1 cellular context compared by ENCODE assay signal in genomic region chr17:82204831-82205719, GRCh38.
TF ChIP-seq lines count a peak whose summit lies in the region.

No MANE protein-coding gene starts in this region.

TF ChIP-seq in K562, 482 proteins besides CTCF, POLR2A, EP300 and RAD21 (continued from another document and continues in another):
- no peak for TF ChIP-seq TRIM25 (IDR thresholded peaks at IDR 0.05; ENCODE audit: borderline replicate concordance)
- no peak for TF ChIP-seq DLX4 (CRISPR knock-in tag; IDR thresholded peaks at IDR 0.05)
- no peak for TF ChIP-seq PML (IDR thresholded peaks at IDR 0.05; ENCODE audit: low read length)
- no peak for TF ChIP-seq ZNF274 (IDR thresholded peaks at IDR 0.05; ENCODE audit: borderline replicate concordance, low read depth, low read length)
- no peak for TF ChIP-seq ELF2 (CRISPR knock-in tag; IDR thresholded peaks at IDR 0.05)
- peak; percentile 94 for TF ChIP-seq FOSL1 (tag; conservative IDR thresholded peaks at IDR 0.05)
- peak; percentile 49 for TF ChIP-seq ARID1B (IDR thresholded peaks at IDR 0.05)
- TF ChIP-seq ZBTB1 (CRISPR knock-in tag; IDR thresholded peaks at IDR 0.05; ENCODE audit: borderline replicate concordance, low read depth): 0 out of 2 replicates have a peak, but pooled peaks have one; percentile 27
- TF ChIP-seq IRF1 (CRISPR knock-in tag; IDR thresholded peaks at IDR 0.05; ENCODE audit: borderline replicate concordance): no peak
- no peak for TF ChIP-seq YBX1 (IDR thresholded peaks at IDR 0.05)
- peak; percentile 51; the same call in 1 of the 2 replicates for TF ChIP-seq JUN (IDR thresholded peaks at IDR 0.05; ENCODE audit: borderline replicate concordance, low read depth, low read length)
- no peak for TF ChIP-seq JUN (CRISPR knock-in tag; IDR thresholded peaks at IDR 0.05; ENCODE audit: borderline replicate concordance)
- no peak for TF ChIP-seq KLF10 (CRISPR knock-in tag; IDR thresholded peaks at IDR 0.05)
- TF ChIP-seq C11orf30 (IDR thresholded peaks at IDR 0.05; ENCODE audit: low read depth): peak; percentile 50
- no peak for TF ChIP-seq ZBTB9 (CRISPR knock-in tag; IDR thresholded peaks at IDR 0.05)
- TF ChIP-seq TFAP4 (CRISPR knock-in tag; IDR thresholded peaks at IDR 0.05; ENCODE audit: borderline replicate concordance): no peak
- TF ChIP-seq ARHGAP35 (IDR thresholded peaks at IDR 0.05; ENCODE audit: partially characterized antibody): no peak
- TF ChIP-seq SMARCA4 (IDR thresholded peaks at IDR 0.05): peak; percentile 58
- no peak for TF ChIP-seq PHF20 (IDR thresholded peaks at IDR 0.05; ENCODE audit: partially characterized antibody)
- no peak for TF ChIP-seq ZFP30 (CRISPR knock-in tag; IDR thresholded peaks at IDR 0.05; ENCODE audit: borderline replicate concordance)
- peak; percentile 88 for TF ChIP-seq JUND (IDR thresholded peaks at IDR 0.05; ENCODE audit: borderline replicate concordance, low read depth, low read length)
- peak; percentile 61; the same call in 1 of the 3 replicates for TF ChIP-seq JUND (tag; IDR thresholded peaks at IDR 0.05; ENCODE audit: borderline replicate concordance, low read depth, low read length)
- no peak for TF ChIP-seq CEBPZ (IDR thresholded peaks at IDR 0.05; ENCODE audit: borderline replicate concordance, low read depth, low read length)
- no peak for TF ChIP-seq ZNF12 (CRISPR knock-in tag; IDR thresholded peaks at IDR 0.05)
- TF ChIP-seq CREB3 (tag; conservative IDR thresholded peaks at IDR 0.05; ENCODE audit: low read depth): no peak
- no peak for TF ChIP-seq HEY1 (CRISPR knock-in tag; IDR thresholded peaks at IDR 0.05; ENCODE audit: borderline replicate concordance)
- TF ChIP-seq FOS (IDR thresholded peaks at IDR 0.05; ENCODE audit: extremely low read depth, insufficient read length): peak; percentile 41
- TF ChIP-seq CBFA2T3 (IDR thresholded peaks at IDR 0.05): peak; percentile 55
- peak; percentile 46; the same call in 1 of the 2 replicates for TF ChIP-seq ZNF592 (IDR thresholded peaks at IDR 0.05)
- no peak for TF ChIP-seq FOXJ2 (tag; IDR thresholded peaks at IDR 0.05)
- no peak for TF ChIP-seq POLR2G (IDR thresholded peaks at IDR 0.05; ENCODE audit: low read depth, low read length)
- TF ChIP-seq ZNF140 (CRISPR knock-in tag; IDR thresholded peaks at IDR 0.05): no peak
- TF ChIP-seq NFE2 (IDR thresholded peaks at IDR 0.05; ENCODE audit: low read depth): no peak
- TF ChIP-seq ATF3 (IDR thresholded peaks at IDR 0.05): peak; percentile 83
- no peak for TF ChIP-seq ATF3 (CRISPR knock-in tag; conservative IDR thresholded peaks at IDR 0.05)
- no peak for TF ChIP-seq ZNF75A (CRISPR knock-in tag; IDR thresholded peaks at IDR 0.05)
- no peak for TF ChIP-seq ZNF644 (tag; IDR thresholded peaks at IDR 0.05; ENCODE audit: low read depth)
- no peak for TF ChIP-seq TEAD2 (tag; IDR thresholded peaks at IDR 0.05)
- no peak for TF ChIP-seq TCFL5 (CRISPR knock-in tag; conservative IDR thresholded peaks at IDR 0.05)
- 0 out of 2 replicates have a peak, but pooled peaks have one; percentile 42 for TF ChIP-seq ZNF316 (IDR thresholded peaks at IDR 0.05)
- TF ChIP-seq ZNF3 (CRISPR knock-in tag; IDR thresholded peaks at IDR 0.05): no peak
- TF ChIP-seq PCBP1 (IDR thresholded peaks at IDR 0.05; ENCODE audit: low read depth, low read length, poor library complexity, severe bottlenecking): no peak
- TF ChIP-seq TSC22D4 (tag; IDR thresholded peaks at IDR 0.05): no peak
- TF ChIP-seq ZNF134 (CRISPR knock-in tag; conservative IDR thresholded peaks at IDR 0.05): no peak
- TF ChIP-seq ARID2 (IDR thresholded peaks at IDR 0.05): peak; percentile 99
- no peak for TF ChIP-seq DIDO1 (tag; IDR thresholded peaks at IDR 0.05; ENCODE audit: low read depth)
- TF ChIP-seq L3MBTL2 (IDR thresholded peaks at IDR 0.05): no peak
- TF ChIP-seq DPF2 (IDR thresholded peaks at IDR 0.05): 0 out of 2 replicates have a peak, but pooled peaks have one; percentile 32
- TF ChIP-seq GTF3C2 (IDR thresholded peaks at IDR 0.05; ENCODE audit: borderline replicate concordance, extremely low read depth, insufficient read length): no peak
- no peak for TF ChIP-seq ASH1L (IDR thresholded peaks at IDR 0.05; ENCODE audit: borderline replicate concordance, low read depth, partially characterized antibody)
- no peak for TF ChIP-seq RBM22 (IDR thresholded peaks at IDR 0.05; ENCODE audit: low read depth, low read length, poor library complexity, severe bottlenecking)
- no peak for TF ChIP-seq STAT5B (CRISPR knock-in tag; IDR thresholded peaks at IDR 0.05)
- no peak for TF ChIP-seq ZNF436 (CRISPR knock-in tag; IDR thresholded peaks at IDR 0.05)
- no peak for TF ChIP-seq SREBF2 (CRISPR knock-in tag; IDR thresholded peaks at IDR 0.05)
- no peak for TF ChIP-seq ZNF197 (CRISPR knock-in tag; IDR thresholded peaks at IDR 0.05; ENCODE audit: low read depth)
